Comparison of ENCODE assay signal across 11 cellular contexts in genomic region chr10:55024718-55025117, GRCh38.
DNase-seq lines count a peak whose midpoint lies in the region; ATAC-seq and TF ChIP-seq lines count a peak whose summit lies in the region.
"Had no signal": no experiment of that assay in that cellular context is flagged by ENCODE, and none has a peak within 500 bp of the region (broad histone marks: within the 10 kb centered on the region; RNA-seq: fewer than 3 reads in every experiment).

No MANE protein-coding gene starts in this region.

- H3K4me2 ChIP-seq in fibroblast of lung (ENCODE audit: extremely low read depth, insufficient read depth, low read length), result no peak overlapping the region

- no peak overlapping the region for H3K27ac ChIP-seq in fibroblast of lung (ENCODE audit: insufficient read depth, low read length)
- H3K27ac ChIP-seq in brain microvascular endothelial cell, result no peak overlapping the region
- no peak overlapping the region for H3K27ac ChIP-seq in esophagus muscularis mucosa (replicated peaks in 1 of 4)

- no peak overlapping the region for H3K4me3 ChIP-seq in fibroblast of lung (replicated peaks in 1 of 4; ENCODE audit: control extremely low read depth in 1 of 4, insufficient read depth in 1 of 4, low read depth in 3 of 4, low read length in 4 of 4)
- H3K4me3 ChIP-seq in brain microvascular endothelial cell (ENCODE audit: low read depth, low read length), result no peak overlapping the region
- no peak overlapping the region for H3K4me3 ChIP-seq in esophagus muscularis mucosa
- H3K4me3 ChIP-seq: GM12878 had no signal

- no peaks in the 10 kb centered on the region for H3K79me2 ChIP-seq in fibroblast of lung (ENCODE audit: control insufficient read depth, insufficient read depth, low read length)

- no peak overlapping the region for H3K9ac ChIP-seq in fibroblast of lung (ENCODE audit: insufficient read depth, low read length)

- no peak for TF ChIP-seq CTCF in fibroblast of lung (conservative IDR thresholded peaks at IDR 0.05 in 1 of 2, IDR thresholded peaks at IDR 0.05 in 1 of 2; ENCODE audit: low read depth in 1 of 2, low read length in 2 of 2)
- TF ChIP-seq CTCF in brain microvascular endothelial cell (IDR thresholded peaks at IDR 0.05; ENCODE audit: low read depth, low read length, missing control alignments), result no peak
- TF ChIP-seq CTCF in esophagus muscularis mucosa (IDR thresholded peaks at IDR 0.05), result no peak

- TF ChIP-seq EP300 in esophagus muscularis mucosa (IDR thresholded peaks at IDR 0.05), result no peak

- 0% methylated on average over 1 of the region's 1 CpG for WGBS in esophagus muscularis mucosa

- H3K27me3 ChIP-seq in fibroblast of lung (ENCODE audit: control insufficient read depth, insufficient read depth, low read length) (no peaks in the 10 kb centered on the region), brain microvascular endothelial cell (replicated peaks) (no peaks in the 10 kb centered on the region), esophagus muscularis mucosa (no peaks in the 10 kb centered on the region)

- intact Hi-C loops in esophagus muscularis mucosa (cut with DNase I), result no loop called here

- H2AFZ ChIP-seq in fibroblast of lung (ENCODE audit: low read length), result no peak overlapping the region

- H3K36me3 ChIP-seq in fibroblast of lung (ENCODE audit: control insufficient read depth, insufficient read depth, low read length) (no peaks in the 10 kb centered on the region), brain microvascular endothelial cell (replicated peaks) (no peaks in the 10 kb centered on the region), esophagus muscularis mucosa (no peaks in the 10 kb centered on the region)

- TF ChIP-seq POLR2A in esophagus muscularis mucosa (IDR thresholded peaks at IDR 0.05; ENCODE audit: low read depth), result no peak

- H3K4me1 ChIP-seq in fibroblast of lung (ENCODE audit: control insufficient read depth, extremely low read depth, insufficient read depth, low read length) (no peaks in the 10 kb centered on the region), esophagus muscularis mucosa (peaks cover 0 to 2% (median 0%) of the 10 kb centered on the region in 4 donors)

- H4K20me1 ChIP-seq in fibroblast of lung (ENCODE audit: control insufficient read depth, extremely low read depth, insufficient read depth, low read length), result no peaks in the 10 kb centered on the region

- H3K9me3 ChIP-seq in fibroblast of lung (ENCODE audit: control insufficient read depth, insufficient read depth, low read depth, low read length) (no peaks in the 10 kb centered on the region), esophagus muscularis mucosa (no peaks in the 10 kb centered on the region)

- in situ Hi-C loops in brain microvascular endothelial cell (cut with HindIII; ENCODE audit: low pct_ligation_motif_present, low sequenced_read_pairs), result no loop called here

- DNase-seq in CD1c-positive myeloid dendritic cell (ENCODE audit: extremely low spot score), result peak; percentile 3
- peak; percentile 8 for DNase-seq in MV-4-11 (lab: John Stamatoyannopoulos, UW)
- peak; percentile 77 for DNase-seq in SK-N-DZ (ENCODE audit: low spot score)
- DNase-seq in fibroblast of lung (ENCODE audit: low read depth in 2 of 2), result peak; percentile 1 to 11
- no peak for DNase-seq in brain microvascular endothelial cell
- no peak for DNase-seq in esophagus muscularis mucosa (ENCODE audit: extremely low spot score)
- DNase-seq in COLO668 (lab: John Stamatoyannopoulos, UW; ENCODE audit: unreplicated experiment), result no peak
- DNase-seq: activated naive CD4-positive, alpha-beta T cell treated with anti-CD3 and anti-CD28 coated beads, Interleukin-2, amount 50 U/mL, for 16 hours; DND-41 had no signal

- ATAC-seq in GM19035 (IDR thresholded peaks at IDR 0.05; ENCODE audit: unreplicated experiment), result no peak
- ATAC-seq: GM12878 had no signal

Comparison
In these comparisons a context has a peak if more than half of its experiments do, and no peak if none do; other contexts are left out.
1. DNase-seq: peak in CD1c-positive myeloid dendritic cell (single experiment), MV-4-11 (single experiment), SK-N-DZ (single experiment) and fibroblast of lung (2 of 2); none in brain microvascular endothelial cell (single experiment), esophagus muscularis mucosa (single experiment) and COLO668 (single experiment).